ENCODE assay signal across 8 cellular contexts in genomic region chr22:29553391-29554224, GRCh38. TPM values are rescaled to one million over a fixed set of nuclear protein-coding genes. Genes with fewer than 3 reads are reported as not detected.
DNase-seq lines count a peak whose midpoint lies in the region; ATAC-seq and TF ChIP-seq lines count a peak whose summit lies in the region.

THOC5 (minus strand) TSS chr22:29553757; CDS start chr22:29549147, 4,610 bp downstream.

- H3K79me2 ChIP-seq in hepatocyte = peaks cover 20% of the 10 kb centered on the region

- peak within 1 kb of the TSS; percentile 88 for H3K27ac ChIP-seq in 22Rv1
- H3K27ac ChIP-seq in hepatocyte = peak within 1 kb of the TSS; percentile 70

- 2% methylated on average over 38 of the region's 43 CpGs for WGBS in hepatocyte (ENCODE audit: low lambda C conversion rate, missing lambda C conversion rate)

- H3K9me2 ChIP-seq in hepatocyte (replicated peaks; ENCODE audit: insufficient read depth) = no peaks in the 10 kb centered on the region

- H3K4me2 ChIP-seq in hepatocyte = peak within 1 kb of the TSS; percentile 79

- DNase-seq in NCI-H2081 (lab: John Stamatoyannopoulos, UW) = peak; percentile 93 to 94
- DNase-seq in T1000 (lab: John Stamatoyannopoulos, UW) = peak; percentile 88
- DNase-seq in astrocyte of the hippocampus (ENCODE audit: low read depth, low spot score) = peak; percentile 98
- peak; percentile 97 for DNase-seq in hepatocyte (ENCODE audit: low spot score)
- peak; percentile 96 for DNase-seq in retina

- peak within 1 kb of the TSS; percentile 47 for H3K4me3 ChIP-seq in hepatocyte

- peaks cover 9% of the 10 kb centered on the region for H3K4me1 ChIP-seq in hepatocyte (ENCODE audit: insufficient read depth)

- no peaks in the 10 kb centered on the region for H3K9me3 ChIP-seq in hepatocyte (ENCODE audit: low read depth)

- H3K27me3 ChIP-seq in hepatocyte = no peaks in the 10 kb centered on the region

- H3K36me3 ChIP-seq in hepatocyte (replicated peaks; ENCODE audit: insufficient read depth, low read depth) = no peaks in the 10 kb centered on the region

- no peaks in the 10 kb centered on the region for H4K20me1 ChIP-seq in hepatocyte (ENCODE audit: insufficient read depth, poor library complexity, severe bottlenecking)

- ATAC-seq in GM18511 (IDR thresholded peaks at IDR 0.05; ENCODE audit: unreplicated experiment) (peak; percentile 97), HG03039 (IDR thresholded peaks at IDR 0.05; ENCODE audit: unreplicated experiment) (peak; percentile 89)

- H2AFZ ChIP-seq in hepatocyte = peak within 1 kb of the TSS; percentile 66

- TF ChIP-seq CTCF in 22Rv1 (IDR thresholded peaks at IDR 0.05) (peak; percentile 89), hepatocyte (IDR thresholded peaks at IDR 0.05; ENCODE audit: poor library complexity) (peak; percentile 79)

RNA-seq across cellular contexts. Expression of gene THOC5, which starts in this region (rescaled TPM):
- 26.5 and 27.7 TPM in 2 replicates for total RNA-seq in hepatocyte
- 21.5 and 23.0 TPM in 2 replicates for polyA plus RNA-seq in hepatocyte

Comparison
In these comparisons a context has a peak if more than half of its experiments do, and no peak if none do; other contexts are left out.
1. Peak in every context shown above with its lines: DNase-seq, ATAC-seq, H3K4me3 ChIP-seq and H3K27ac ChIP-seq.